8 cellular contexts compared by ENCODE assay signal in genomic region chr6:116100419-116101297, GRCh38. TPM values are rescaled to one million over a fixed set of nuclear protein-coding genes. Genes with fewer than 3 reads are reported as not detected.
DNase-seq lines count a peak whose midpoint lies in the region; TF ChIP-seq lines count a peak whose summit lies in the region.

Gene NT5DC1, plus strand, starts transcription at chr6:116100853. Its CDS starts 78 bp downstream, at chr6:116100931.

- no peaks in the 10 kb centered on the region; the same call in 1 of the 2 replicates for H3K36me3 ChIP-seq in GM06990 (ENCODE audit: control insufficient read depth, insufficient read depth, low read length)
- H3K36me3 ChIP-seq in HAP-1 (replicated peaks), result no peaks in the 10 kb centered on the region; the same call in 1 of the 2 replicates
- no peaks in the 10 kb centered on the region for H3K36me3 ChIP-seq in SK-N-MC (ENCODE audit: insufficient read depth, low read length)
- H3K36me3 ChIP-seq in thyroid gland, result no peaks in the 10 kb centered on the region

- H3K27ac Mint-ChIP-seq in activated naive CD4-positive, alpha-beta T cell treated with anti-CD3 and anti-CD28 coated beads, Interleukin-2, amount 10 ng/mL, durations not matched to agents 7 days and 5 days, result peak within 1 kb of the TSS; percentile 89
- peak within 1 kb of the TSS; percentile 83 for H3K27ac Mint-ChIP-seq in osteocyte (ENCODE audit: unreplicated experiment)

- TF ChIP-seq CTCF in GM06990 (IDR thresholded peaks at IDR 0.05; ENCODE audit: insufficient read depth, low read length, poor library complexity, severe bottlenecking) (peak; percentile 45), osteocyte (IDR thresholded peaks at IDR 0.05) (peak; percentile 48), thyroid gland (IDR thresholded peaks at IDR 0.05) (peak in 3 of 6 experiments; percentile 16 to 22 (median 21))

- peak within 1 kb of the TSS; percentile 70 for H3K9ac ChIP-seq in SK-N-MC (ENCODE audit: insufficient read length)

- H3K4me3 ChIP-seq in GM06990 (replicated peaks; ENCODE audit: low read depth, low read length), result peak within 1 kb of the TSS; percentile 90
- H3K4me3 ChIP-seq in HAP-1, result peak within 1 kb of the TSS; percentile 82
- H3K4me3 ChIP-seq in SK-N-MC, result peak within 1 kb of the TSS; percentile 91
- H3K4me3 ChIP-seq in thyroid gland (replicated peaks in 1 of 3), result peak within 1 kb of the TSS; percentile 68 to 80 (median 78)

- peak; percentile 93 for DNase-seq in GM06990 (ENCODE audit: extremely low read depth, insufficient read length)
- DNase-seq in HAP-1 (ENCODE audit: low spot score in 2 of 2), result peak; percentile 82 to 88
- DNase-seq in M059J (ENCODE audit: low read depth), result peak; percentile 73
- no peak for DNase-seq in SK-N-MC (ENCODE audit: low read depth, low spot score)
- DNase-seq in activated naive CD4-positive, alpha-beta T cell treated with anti-CD3 and anti-CD28 coated beads, Interleukin-2, amount 10 ng/mL, durations not matched to agents 7 days and 5 days, result peak; percentile 89
- peak; percentile 87 for DNase-seq in glomerular visceral epithelial cell (ENCODE audit: extremely low spot score)
- DNase-seq in osteocyte (ENCODE audit: extremely low spot score, unreplicated experiment), result peak; percentile 88
- DNase-seq in thyroid gland, result peak; percentile 88 to 89

- peak within 1 kb of the TSS; percentile 88 for H3K4me3 Mint-ChIP-seq in activated naive CD4-positive, alpha-beta T cell treated with anti-CD3 and anti-CD28 coated beads, Interleukin-2, amount 10 ng/mL, durations not matched to agents 7 days and 5 days
- peak within 1 kb of the TSS; percentile 90 for H3K4me3 Mint-ChIP-seq in osteocyte (ENCODE audit: unreplicated experiment)

- peaks cover 4% of the 10 kb centered on the region for H3K36me3 Mint-ChIP-seq in activated naive CD4-positive, alpha-beta T cell treated with anti-CD3 and anti-CD28 coated beads, Interleukin-2, amount 10 ng/mL, durations not matched to agents 7 days and 5 days
- peaks cover 2% of the 10 kb centered on the region for H3K36me3 Mint-ChIP-seq in osteocyte (ENCODE audit: unreplicated experiment)

- H3K27me3 Mint-ChIP-seq in activated naive CD4-positive, alpha-beta T cell treated with anti-CD3 and anti-CD28 coated beads, Interleukin-2, amount 10 ng/mL, durations not matched to agents 7 days and 5 days, result no peaks in the 10 kb centered on the region
- H3K27me3 Mint-ChIP-seq in osteocyte (ENCODE audit: unreplicated experiment), result no peaks in the 10 kb centered on the region

- H3K4me1 ChIP-seq in HAP-1 (peaks cover 13% of the 10 kb centered on the region), thyroid gland (peaks cover 8 to 23% of the 10 kb centered on the region in 2 donors)

- CTCF ChIA-PET in activated naive CD4-positive, alpha-beta T cell treated with anti-CD3 and anti-CD28 coated beads, Interleukin-2, amount 10 ng/mL, durations not matched to agents 7 days and 5 days (lab: Charles Lee), result interaction anchor here (1.2 to 4.0 kb wide), 2 partner anchors 10 to 12 kb away, joined by 4 to 29 read pairs; no protein-coding TSS in a partner anchor

- intact Hi-C loops in thyroid gland (cut with DNase I), result loop anchor here (5.0 kb wide), 1 partner anchor 88 kb away; no protein-coding TSS in a partner anchor

- no peaks in the 10 kb centered on the region for H3K9me3 ChIP-seq in HAP-1
- H3K9me3 ChIP-seq in SK-N-MC (ENCODE audit: low read depth, low read length), result no peaks in the 10 kb centered on the region
- H3K9me3 ChIP-seq in thyroid gland, result no peaks in the 10 kb centered on the region

- H3K27ac ChIP-seq in SK-N-MC, result no peak within 1 kb of the TSS; the same call in 1 of the 2 replicates
- H3K27ac ChIP-seq in thyroid gland, result peak within 1 kb of the TSS; percentile 97 to 98 (median 97)

- no peaks in the 10 kb centered on the region for H3K27me3 ChIP-seq in GM06990 (replicated peaks; ENCODE audit: control insufficient read depth, insufficient read depth, low read length)
- H3K27me3 ChIP-seq in HAP-1 (ENCODE audit: low read depth), result no peaks in the 10 kb centered on the region
- H3K27me3 ChIP-seq in thyroid gland, result no peaks in the 10 kb centered on the region

- peaks cover 12% of the 10 kb centered on the region for H3K9me3 Mint-ChIP-seq in activated naive CD4-positive, alpha-beta T cell treated with anti-CD3 and anti-CD28 coated beads, Interleukin-2, amount 10 ng/mL, durations not matched to agents 7 days and 5 days
- H3K9me3 Mint-ChIP-seq in osteocyte (ENCODE audit: unreplicated experiment), result peaks cover 8% of the 10 kb centered on the region

- in situ Hi-C loops in HAP-1 (cut with MboI; ENCODE audit: low sequenced_read_pairs), result no loop called here

- 1 to 4% methylated on average over 10 to 31 of the region's 87 CpGs for WGBS in thyroid gland, 2 donors

- H3K4me1 Mint-ChIP-seq in activated naive CD4-positive, alpha-beta T cell treated with anti-CD3 and anti-CD28 coated beads, Interleukin-2, amount 10 ng/mL, durations not matched to agents 7 days and 5 days, result peaks cover 47% of the 10 kb centered on the region
- peaks cover 18% of the 10 kb centered on the region for H3K4me1 Mint-ChIP-seq in osteocyte (ENCODE audit: unreplicated experiment)

- TF ChIP-seq POLR2A in thyroid gland (IDR thresholded peaks at IDR 0.05), result peak; percentile 25 to 95

RNA-seq across cellular contexts. Expression of gene NT5DC1, which starts in this region (rescaled TPM):
- total RNA-seq in M059J (2014; rRNA removed; shearing (Covaris generic)), result 7.4 and 11.7 TPM in 2 replicates
- total RNA-seq in osteocyte (16.0 TPM in 2 replicates), thyroid gland (10 to 100 TPM; 17.5 to 35.7 (median 22.1) TPM)
